ENCODE assay signal across 29 cellular contexts in the genomic region with DNA sequence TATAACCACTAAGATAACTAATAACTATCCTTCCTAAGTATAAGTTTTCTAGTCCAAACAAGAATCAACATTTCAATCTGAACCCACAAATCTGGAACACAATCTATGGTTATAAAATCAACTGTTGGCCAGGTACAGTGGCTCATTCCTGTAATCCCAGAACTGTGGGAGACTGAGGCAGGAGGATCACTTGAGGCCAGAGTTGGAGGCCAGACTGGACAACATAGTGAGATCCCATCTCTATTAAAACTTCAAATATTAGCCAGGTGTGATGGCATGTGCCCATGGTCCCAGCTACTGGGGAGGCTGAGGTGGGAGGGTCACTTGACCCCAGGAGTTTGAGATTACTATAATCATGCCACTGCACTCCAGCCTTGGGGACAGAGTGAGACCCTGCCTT.
"Had no signal": no experiment of that assay in that cellular context is flagged by ENCODE, and none has a peak within 500 bp of the region (broad histone marks: within the 10 kb centered on the region; RNA-seq: fewer than 3 reads in every experiment).

No MANE protein-coding gene starts in this region.

- H3K9me3 ChIP-seq: left ventricle myocardium inferior, neutrophil, ovary, right atrium auricular region, suprapubic skin, thoracic aorta, tibial artery, upper lobe of right lung had no signal

- DNase-seq: islet precursor cell; left ventricle myocardium inferior; mesendoderm; naive B cell; natural killer cell; nephron progenitor cell; occipital lobe; ovary; stimulated activated CD4-positive, alpha-beta T cell treated with anti-CD3 and anti-CD28 coated beads, Interleukin-12 subunit alpha, Interleukin-12 subunit beta, amount 100 ng/mL, for 4 hours; stimulated activated CD4-positive, alpha-beta T cell treated with anti-CD3 and anti-CD28 coated beads, Interleukin-15, amount 100 ng/mL, for 24 hours; stimulated activated CD4-positive, alpha-beta T cell treated with anti-CD3 and anti-CD28 coated beads, Interleukin-2, amount 100 ng/mL, for 24 hours; stimulated activated CD4-positive, alpha-beta T cell treated with anti-CD3 and anti-CD28 coated beads, Interleukin-4, amount 100 ng/mL, for 1 hour; stimulated activated naive CD4-positive, alpha-beta T cell; tibial artery; trophoblast cell; upper lobe of right lung had no signal

- H3K27ac Mint-ChIP-seq: mesothelial cell of epicardium; naive B cell; nephron progenitor cell; neural progenitor cell; progenitor cell of endocrine pancreas; stimulated activated naive CD8-positive, alpha-beta T cell treated with anti-CD3 and anti-CD28 coated beads, Interleukin-15, Interleukin-2, amounts not matched to agents 100 ng/mL and 50 ng/mL, for 24 hours had no signal

- FAIRE-seq: urothelium cell line had no signal

- H3K4me2 ChIP-seq: hepatocyte, neural progenitor cell had no signal

- H3K27me3 Mint-ChIP-seq: naive B cell; progenitor cell of endocrine pancreas; stimulated activated naive CD8-positive, alpha-beta T cell treated with anti-CD3 and anti-CD28 coated beads, Interleukin-15, Interleukin-2, amounts not matched to agents 100 ng/mL and 50 ng/mL, for 24 hours had no signal

- H3K4me1 ChIP-seq: neural progenitor cell, right atrium auricular region, tibial artery, upper lobe of right lung had no signal

- H3K4me1 Mint-ChIP-seq: mesothelial cell of epicardium, nephron progenitor cell, neural progenitor cell had no signal

- H3K9me3 Mint-ChIP-seq: mesothelial cell of epicardium; naive B cell; natural killer cell; nephron progenitor cell; neural progenitor cell; stimulated activated naive CD8-positive, alpha-beta T cell treated with anti-CD3 and anti-CD28 coated beads, Interleukin-15, Interleukin-2, amounts not matched to agents 100 ng/mL and 50 ng/mL, for 24 hours had no signal

- H3K27ac ChIP-seq: hepatocyte, neural progenitor cell, neutrophil, ovary, right atrium auricular region, skin epidermis, suprapubic skin, thoracic aorta, tibial artery, upper lobe of right lung had no signal

- ATAC-seq: natural killer cell, sciatic nerve, upper lobe of right lung had no signal

- H3K4me3 ChIP-seq: hepatocyte, left ventricle myocardium inferior, lung, neural progenitor cell, ovary, right atrium auricular region, skin epidermis, suprapubic skin, thoracic aorta, tibial artery, upper lobe of right lung had no signal

- H3K4me3 Mint-ChIP-seq: mesothelial cell of epicardium; naive B cell; natural killer cell; nephron progenitor cell; neural progenitor cell; stimulated activated naive CD8-positive, alpha-beta T cell treated with anti-CD3 and anti-CD28 coated beads, Interleukin-15, Interleukin-2, amounts not matched to agents 100 ng/mL and 50 ng/mL, for 24 hours had no signal
